In the genomic region with DNA sequence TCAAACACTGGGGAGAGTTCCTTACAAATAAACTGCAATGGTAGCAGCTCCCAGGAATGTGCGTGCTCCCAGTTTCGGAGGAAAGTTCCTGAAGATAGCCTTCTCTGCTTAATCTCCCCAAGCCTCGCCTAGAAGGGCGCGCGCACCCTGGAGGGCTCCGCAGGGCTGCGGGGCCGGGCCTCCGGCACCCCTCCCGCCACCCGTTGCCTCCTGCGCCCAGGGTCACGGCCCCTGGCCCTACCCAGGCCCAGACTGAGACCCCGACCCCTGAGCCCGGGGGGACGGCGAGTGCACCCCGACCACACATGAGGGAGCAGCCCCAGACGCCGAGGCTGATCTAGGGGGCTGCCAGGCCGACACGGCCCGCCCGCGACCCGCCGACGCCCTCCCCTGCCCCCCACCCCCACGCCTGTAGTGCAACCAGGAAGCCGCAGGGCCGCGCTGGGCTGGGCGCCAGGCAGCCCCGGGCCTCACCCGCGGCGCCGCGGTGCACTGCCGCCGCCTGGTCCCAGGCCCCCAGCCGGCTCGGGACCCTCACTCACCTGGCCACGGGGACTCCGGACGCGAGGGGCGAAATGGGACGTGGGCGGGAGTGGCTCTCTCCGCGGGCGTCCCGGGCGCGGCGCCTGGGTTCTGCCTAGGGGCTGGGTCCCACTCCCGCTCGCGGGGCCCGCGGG, we compare ENCODE assay signal across 8 cellular contexts. TPM values are rescaled to one million over a fixed set of nuclear protein-coding genes. Genes with fewer than 3 reads are reported as not detected.
A peak's percentile ranks its signal among the peaks of the same experiment; 100 is the strongest.
DNase-seq lines count a peak whose midpoint lies in the region; ATAC-seq and TF ChIP-seq lines count a peak whose summit lies in the region.

No MANE protein-coding gene starts in this region.

- H3K4me3 Mint-ChIP-seq in activated naive CD8-positive, alpha-beta T cell treated with anti-CD3 and anti-CD28 coated beads, Interleukin-2, amount 50 U/mL, for 24 hours = peak overlapping the region; percentile 91

- RAD21 ChIA-PET in HCT116 (lab: Charles Lee; ENCODE audit: low non-redundant PET in 1 of 2, low total read pairs in 2 of 2, uncharacterized antibody in 2 of 2, unreplicated experiment in 2 of 2) = no interaction called here

- H2AFZ ChIP-seq in HCT116 (ENCODE audit: low read depth, low read length, poor library complexity, severe bottlenecking) (no peak overlapping the region), hepatocyte (peak overlapping the region; percentile 73)

- H3K79me2 ChIP-seq in HCT116 (ENCODE audit: insufficient read depth, low read length) = peaks cover 91% of the 10 kb centered on the region
- peaks cover 75% of the 10 kb centered on the region for H3K79me2 ChIP-seq in hepatocyte

- peak overlapping the region; percentile 81 for H3K27ac Mint-ChIP-seq in activated naive CD8-positive, alpha-beta T cell treated with anti-CD3 and anti-CD28 coated beads, Interleukin-2, amount 50 U/mL, for 24 hours

- TF ChIP-seq CTCF in HCT116 (IDR thresholded peaks at IDR 0.05 in 2 of 3, conservative IDR thresholded peaks at IDR 0.05 in 1 of 3; ENCODE audit: borderline replicate concordance in 1 of 3, insufficient read depth in 1 of 3, low read depth in 2 of 3, low read length in 2 of 3) (no peak), NB4 (IDR thresholded peaks at IDR 0.05; ENCODE audit: low read depth, low read length) (no peak), hepatocyte (IDR thresholded peaks at IDR 0.05; ENCODE audit: poor library complexity) (no peak)

- no peaks in the 10 kb centered on the region for H3K9me3 ChIP-seq in HCT116 (ENCODE audit: control insufficient read depth in 1 of 2, insufficient read depth in 1 of 2, low read depth in 1 of 2, low read length in 2 of 2)
- no peaks in the 10 kb centered on the region for H3K9me3 ChIP-seq in hepatocyte (ENCODE audit: low read depth)

- POLR2A ChIA-PET in HCT116 (lab: Charles Lee) = interaction anchor here (0.8 to 1.0 kb wide), 4 partner anchors 8 to 61 kb away, joined by 3 to 7 read pairs (median 6); no protein-coding TSS in a partner anchor

- intact Hi-C loops in HCT116 (cut with micrococcal nuclease) = loop anchor here (2.0 to 5.0 kb wide), 2 partner anchors 46 to 63 kb away; no protein-coding TSS in a partner anchor

- no peaks in the 10 kb centered on the region for H3K27me3 Mint-ChIP-seq in activated naive CD8-positive, alpha-beta T cell treated with anti-CD3 and anti-CD28 coated beads, Interleukin-2, amount 50 U/mL, for 24 hours

- no peak for TF ChIP-seq RAD21 in HCT116 (IDR thresholded peaks at IDR 0.05; ENCODE audit: low read depth)

- H3K36me3 ChIP-seq in HCT116 (ENCODE audit: control insufficient read depth in 1 of 2, insufficient read depth in 2 of 2, low read length in 2 of 2) (no peaks in the 10 kb centered on the region), hepatocyte (replicated peaks; ENCODE audit: insufficient read depth, low read depth) (no peaks in the 10 kb centered on the region)

- DNase-seq in HCT116 (ENCODE audit: low read depth, low spot score) (no peak), NB4 (ENCODE audit: low read depth) (peak; percentile 64), hepatocyte (ENCODE audit: low spot score) (peak; percentile 67), skeletal muscle cell (ENCODE audit: low read depth) (no peak), Ammon's horn (ENCODE audit: low spot score) (no peak), NCI-H1930 (lab: John Stamatoyannopoulos, UW) (no peak)
- DNase-seq in activated naive CD8-positive, alpha-beta T cell treated with anti-CD3 and anti-CD28 coated beads, Interleukin-2, amount 50 U/mL, for 24 hours = peak; percentile 36

- H3K4me1 ChIP-seq in HCT116 (ENCODE audit: control insufficient read depth in 1 of 2, insufficient read depth in 2 of 2, low read length in 2 of 2) = peaks cover 55 to 85% of the 10 kb centered on the region in 2 experiments
- peaks cover 49% of the 10 kb centered on the region for H3K4me1 ChIP-seq in hepatocyte (ENCODE audit: insufficient read depth)

- peak; percentile 44 for ATAC-seq in GM18502 (IDR thresholded peaks at IDR 0.05; ENCODE audit: poor library complexity, unreplicated experiment)
- no peak for ATAC-seq in HCT116
- no peak for ATAC-seq in activated naive CD8-positive, alpha-beta T cell treated with anti-CD3 and anti-CD28 coated beads, Interleukin-2, amount 50 U/mL, for 24 hours

- no peaks in the 10 kb centered on the region for H3K27me3 ChIP-seq in HCT116 (ENCODE audit: insufficient read depth, low read length)
- no peaks in the 10 kb centered on the region for H3K27me3 ChIP-seq in hepatocyte

- H4K20me1 ChIP-seq in HCT116 (ENCODE audit: insufficient read depth) = no peaks in the 10 kb centered on the region; the same call in 1 of the 2 replicates
- H4K20me1 ChIP-seq in hepatocyte (ENCODE audit: insufficient read depth, poor library complexity, severe bottlenecking) = peaks cover 33% of the 10 kb centered on the region

- BruUV-seq in HCT116 (replicated peaks; lab: Mats Ljungman, UMichigan) = no TSS peak

- peaks cover 58% of the 10 kb centered on the region for H3K4me1 Mint-ChIP-seq in activated naive CD8-positive, alpha-beta T cell treated with anti-CD3 and anti-CD28 coated beads, Interleukin-2, amount 50 U/mL, for 24 hours

- H3K9ac ChIP-seq in HCT116 (ENCODE audit: low read length) = peak overlapping the region; percentile 87

- WGBS in hepatocyte (ENCODE audit: low lambda C conversion rate, missing lambda C conversion rate) = 2% methylated on average over 36 of the region's 63 CpGs

- CTCF ChIA-PET in HCT116 (lab: Charles Lee) = interaction anchor here (0.9 kb wide), 1 partner anchor 61 kb away, joined by 3 read pairs; no protein-coding TSS in a partner anchor

- H3K4me3 ChIP-seq in HCT116 (replicated peaks in 1 of 2; ENCODE audit: low read depth in 1 of 2, low read length in 2 of 2) = peak overlapping the region; percentile 74 to 87
- H3K4me3 ChIP-seq in NB4 (ENCODE audit: low read depth, low read length) = peak overlapping the region; percentile 79
- peak overlapping the region; percentile 94 for H3K4me3 ChIP-seq in hepatocyte
- peak overlapping the region; percentile 78 for H3K4me3 ChIP-seq in skeletal muscle cell (ENCODE audit: low read depth, low read length)

- no peaks in the 10 kb centered on the region for H3K9me3 Mint-ChIP-seq in activated naive CD8-positive, alpha-beta T cell treated with anti-CD3 and anti-CD28 coated beads, Interleukin-2, amount 50 U/mL, for 24 hours

- peaks cover 15% of the 10 kb centered on the region for H3K36me3 Mint-ChIP-seq in activated naive CD8-positive, alpha-beta T cell treated with anti-CD3 and anti-CD28 coated beads, Interleukin-2, amount 50 U/mL, for 24 hours (ENCODE audit: low read depth)

- no peaks in the 10 kb centered on the region for H3K9me2 ChIP-seq in HCT116 (ENCODE audit: insufficient read depth)
- no peaks in the 10 kb centered on the region for H3K9me2 ChIP-seq in hepatocyte (replicated peaks; ENCODE audit: insufficient read depth)

- H3K4me2 ChIP-seq in HCT116 (ENCODE audit: low read length) = peak overlapping the region; percentile 94
- H3K4me2 ChIP-seq in hepatocyte = peak overlapping the region; percentile 90

- peak overlapping the region; percentile 99 for H3K27ac ChIP-seq in HCT116 (ENCODE audit: low read depth, low read length)
- peak overlapping the region; percentile 99 for H3K27ac ChIP-seq in hepatocyte

- TF ChIP-seq POLR2A in HCT116 (IDR thresholded peaks at IDR 0.05; ENCODE audit: borderline replicate concordance, extremely low read depth, insufficient read depth, insufficient read length) (no peak), NB4 (IDR thresholded peaks at IDR 0.05; ENCODE audit: extremely low read depth, insufficient read length) (no peak)

TF ChIP-seq in HCT116, 20 proteins besides CTCF, POLR2A, EP300 and RAD21:
- TF ChIP-seq ZFX (IDR thresholded peaks at IDR 0.05) (peak; percentile 66), CEBPB (IDR thresholded peaks at IDR 0.05; ENCODE audit: low read depth) (no peak)
TF ChIP-seq in HCT116: peak in this region for 1.

RNA-seq across cellular contexts. Expression of gene ANXA11, which starts 0.4 kb away (rescaled TPM):
- total RNA-seq in HCT116 (2021; ENCODE audit: unreplicated experiment) (181 TPM), hepatocyte (88.1 and 92.8 TPM in 2 replicates)
- polyA plus RNA-seq in HCT116 (2012) = 242 and 336 TPM in 2 replicates
- 168 and 184 TPM in 2 replicates for polyA plus RNA-seq in hepatocyte

Comparison
In these comparisons a context has a peak if more than half of its experiments do, and no peak if none do; other contexts are left out.
1. DNase-seq: peak in NB4 (single experiment), activated naive CD8-positive, alpha-beta T cell treated with anti-CD3 and anti-CD28 coated beads, Interleukin-2, amount 50 U/mL, for 24 hours (single experiment) and hepatocyte (single experiment); none in HCT116 (single experiment), skeletal muscle cell (single experiment), Ammon's horn (single experiment) and NCI-H1930 (0 of 2).
2. Peak in every context shown above with its lines, with median percentiles within 50 percentile points of each other: H3K4me3 ChIP-seq.